Comparison of ENCODE assay signal across 8 cellular contexts in genomic region chr7:35985126-35985754, GRCh38.
DNase-seq lines count a peak whose midpoint lies in the region; ATAC-seq and TF ChIP-seq lines count a peak whose summit lies in the region.

No MANE protein-coding gene starts in this region.

- H3K9me3 ChIP-seq in ovary (no peaks in the 10 kb centered on the region), transverse colon (no peaks in the 10 kb centered on the region)

- TF ChIP-seq POLR2A in ovary (IDR thresholded peaks at IDR 0.05) = no peak
- TF ChIP-seq POLR2A in transverse colon (IDR thresholded peaks at IDR 0.05) = no peak

- H3K4me3 ChIP-seq in ovary (no peak overlapping the region), transverse colon (no peak overlapping the region)

- no peaks in the 10 kb centered on the region for H3K36me3 ChIP-seq in ovary
- no peaks in the 10 kb centered on the region for H3K36me3 ChIP-seq in transverse colon

- H3K4me1 ChIP-seq in ovary (ENCODE audit: insufficient read depth) (peaks cover 3% of the 10 kb centered on the region), transverse colon (no peaks in the 10 kb centered on the region)

- H3K27me3 ChIP-seq in ovary (no peaks in the 10 kb centered on the region), transverse colon (no peaks in the 10 kb centered on the region)

- TF ChIP-seq EP300 in ovary (IDR thresholded peaks at IDR 0.05) = no peak
- no peak for TF ChIP-seq EP300 in transverse colon (IDR thresholded peaks at IDR 0.05; ENCODE audit: low read depth)

- DNase-seq in DMS79 treated with DMSO at 0.1 percent for 48 hours (lab: John Stamatoyannopoulos, UW) (peak; percentile 36), LHCN-M2 (ENCODE audit: low read depth) (peak; percentile 63), SIG-M5 treated with dmso at 0.1 percent for 504 hours (lab: John Stamatoyannopoulos, UW; ENCODE audit: unreplicated experiment) (peak; percentile 74), germinal center (ENCODE audit: low spot score) (peak; percentile 73), ovary (peak; percentile 70 to 86 (median 82)), transverse colon (peak; percentile 84)
- DNase-seq in activated effector memory CD4-positive, alpha-beta T cell treated with anti-CD3 and anti-CD28 coated beads, Interleukin-2, amount 50 U/mL, for 16 hours = peak; percentile 91

- WGBS in ovary, 3 donors = 25 to 26% (median 25%) methylated on average over 7 of the region's 7 CpGs
- 7 to 21% methylated on average over 3 to 7 of the region's 7 CpGs for WGBS in transverse colon (ENCODE audit: low coverage in 1 of 2), 2 donors

- in situ Hi-C loops in transverse colon (cut with MboI; ENCODE audit: low pct_ligation_motif_present in 1 of 4, low pct_unique_long_range_greater_than_20kb in 1 of 4, low sequenced_read_pairs in 3 of 4) = loop anchor here in 3 of 4 donors (5.0 to 10.0 kb wide), 2 partner anchors 307 to 310 kb away; no protein-coding TSS in a partner anchor

- peak; percentile 81 for ATAC-seq in GM21723 (IDR thresholded peaks at IDR 0.05; ENCODE audit: unreplicated experiment)

- H3K27ac ChIP-seq in ovary = no peak overlapping the region
- no peak overlapping the region for H3K27ac ChIP-seq in transverse colon

- peak; percentile 57 to 87 (median 86) for TF ChIP-seq CTCF in ovary (IDR thresholded peaks at IDR 0.05)
- TF ChIP-seq CTCF in transverse colon (IDR thresholded peaks at IDR 0.05) = peak; percentile 85 to 94 (median 88)

- intact Hi-C loops in ovary (cut with DNase I) (loop anchor here in 3 of 4 donors (2.0 to 5.0 kb wide), 3 partner anchors 306 to 332 kb away; no protein-coding TSS in a partner anchor), transverse colon (cut with DNase I; ENCODE audit: low total_unique reads) (no loop called here)

Comparison
In these comparisons a context has a peak if more than half of its experiments do, and no peak if none do; other contexts are left out.
1. DNase-seq: peak in every context shown above with its lines; median percentile 91 in activated effector memory CD4-positive, alpha-beta T cell treated with anti-CD3 and anti-CD28 coated beads, Interleukin-2, amount 50 U/mL, for 16 hours; 84 in transverse colon; 82 in ovary; 74 in SIG-M5 treated with dmso at 0.1 percent for 504 hours; 73 in germinal center; 63 in LHCN-M2; 36 in DMS79 treated with DMSO at 0.1 percent for 48 hours.